Comparison of ENCODE assay signal across 19 cellular contexts in the genomic region with DNA sequence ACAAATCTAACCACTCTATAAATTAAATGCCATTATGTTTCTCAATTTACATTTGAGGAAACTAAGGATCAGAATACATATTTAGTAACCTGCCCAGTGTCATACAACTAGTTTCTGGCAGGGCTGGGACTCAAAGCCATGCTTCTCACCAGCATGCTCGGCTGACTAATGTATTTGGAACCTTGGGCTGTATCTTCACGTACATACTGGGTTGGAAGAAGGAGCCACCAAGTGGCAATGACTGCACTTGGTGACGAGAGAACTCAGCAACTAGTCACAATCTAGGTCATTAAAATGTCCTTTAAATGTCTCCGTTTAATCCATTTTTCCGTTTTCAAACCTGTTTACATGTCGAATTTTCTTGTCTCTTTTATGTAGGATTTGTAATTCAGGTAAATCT. TPM values are rescaled to one million over a fixed set of nuclear protein-coding genes. Genes with fewer than 3 reads are reported as not detected.
DNase-seq lines count a peak whose midpoint lies in the region; ATAC-seq, FAIRE-seq and TF ChIP-seq lines count a peak whose summit lies in the region.
"Had no signal": no experiment of that assay in that cellular context is flagged by ENCODE, and none has a peak within 500 bp of the region (broad histone marks: within the 10 kb centered on the region; RNA-seq: fewer than 3 reads in every experiment).

No MANE protein-coding gene starts in this region.

- TF ChIP-seq CTCF in BJ (IDR thresholded peaks at IDR 0.05; ENCODE audit: insufficient read depth, low read depth, low read length) (no peak), HFFc6 (IDR thresholded peaks at IDR 0.05) (peak; percentile 18; the same call in 1 of the 2 replicates)
- no peak for TF ChIP-seq CTCF in CD4-positive, alpha-beta T cell (IDR thresholded peaks at IDR 0.05)

- FAIRE-seq in small intestine (lab: Jason Lieb, UNC): no peak

- no peaks in the 10 kb centered on the region for H3K9me3 Mint-ChIP-seq in HFFc6
- H3K9me3 Mint-ChIP-seq in activated T-helper 17 cell treated with anti-CD3 and anti-CD28 coated beads, Interleukin-2, amount 50 U/mL, for 72 hours: no peaks in the 10 kb centered on the region
- H3K9me3 Mint-ChIP-seq in CD4-positive, alpha-beta T cell: peaks cover 4% of the 10 kb centered on the region
- H3K9me3 Mint-ChIP-seq: activated CD4-positive, alpha-beta T cell treated with anti-CD3 and anti-CD28 coated beads, Interleukin-2, amount 10 ng/mL, durations not matched to agents 7 days and 5 days; CD8-positive, alpha-beta T cell; stimulated activated naive CD8-positive, alpha-beta T cell treated with anti-CD3 and anti-CD28 coated beads, Interleukin-15, amount 100 ng/mL, for 72 hours had no signal

- H3K9ac ChIP-seq in adipocyte (ENCODE audit: low read length): no peak overlapping the region

- 47 to 70% (median 59%) methylated on average over 6 of the region's 6 CpGs for WGBS in small intestine, 3 donors

- CTCF ChIA-PET in BJ (lab: Yijun Ruan, JAX): interaction anchor here (0.6 kb wide), 1 partner anchor 18 kb away, joined by 3 read pairs; no protein-coding TSS in a partner anchor
- CTCF ChIA-PET in CD4-positive, alpha-beta T cell (lab: Charles Lee): no interaction called here

- H3K9me3 ChIP-seq in adipocyte (ENCODE audit: control insufficient read depth, low read length) (no peaks in the 10 kb centered on the region), small intestine (ENCODE audit: control insufficient read depth, low read depth) (no peaks in the 10 kb centered on the region)
- H3K9me3 ChIP-seq in CD4-positive, alpha-beta T cell (ENCODE audit: control insufficient read depth, low read length): no peaks in the 10 kb centered on the region
- H3K9me3 ChIP-seq: body of pancreas, neutrophil, sigmoid colon had no signal

- H3K4me3 Mint-ChIP-seq in HFFc6: no peak overlapping the region
- no peak overlapping the region for H3K4me3 Mint-ChIP-seq in activated T-helper 17 cell treated with anti-CD3 and anti-CD28 coated beads, Interleukin-2, amount 50 U/mL, for 72 hours
- H3K4me3 Mint-ChIP-seq in CD4-positive, alpha-beta T cell: no peak overlapping the region
- H3K4me3 Mint-ChIP-seq: activated CD4-positive, alpha-beta T cell treated with anti-CD3 and anti-CD28 coated beads, Interleukin-2, amount 10 ng/mL, durations not matched to agents 7 days and 5 days; activated T-cell treated with anti-CD3 and anti-CD28 coated beads, Interleukin-2, amount 50 U/mL, for 72 hours; CD8-positive, alpha-beta T cell; stimulated activated naive CD8-positive, alpha-beta T cell treated with anti-CD3 and anti-CD28 coated beads, Interleukin-15, amount 100 ng/mL, for 72 hours had no signal

- POLR2A ChIA-PET in BJ (lab: Charles Lee): no interaction called here
- POLR2A ChIA-PET in CD4-positive, alpha-beta T cell (lab: Charles Lee): interaction anchor here (0.7 kb wide), 1 partner anchor 14 kb away, joined by 3 read pairs; no protein-coding TSS in a partner anchor

- H3K36me3 ChIP-seq in BJ (ENCODE audit: control insufficient read depth, insufficient read depth, low read length): no peaks in the 10 kb centered on the region
- H3K36me3 ChIP-seq in adipocyte (ENCODE audit: control insufficient read depth, insufficient read depth, low read length, severe bottlenecking): no peaks in the 10 kb centered on the region
- H3K36me3 ChIP-seq in small intestine (ENCODE audit: control insufficient read depth in 2 of 2, insufficient read depth in 2 of 2, low read length in 2 of 2): no peaks in the 10 kb centered on the region
- H3K36me3 ChIP-seq: neutrophil, sigmoid colon had no signal

- no peaks in the 10 kb centered on the region for H3K36me3 Mint-ChIP-seq in HFFc6 (ENCODE audit: low read depth)
- H3K36me3 Mint-ChIP-seq in activated T-helper 17 cell treated with anti-CD3 and anti-CD28 coated beads, Interleukin-2, amount 50 U/mL, for 72 hours (ENCODE audit: low read depth): no peaks in the 10 kb centered on the region
- no peaks in the 10 kb centered on the region for H3K36me3 Mint-ChIP-seq in CD4-positive, alpha-beta T cell (ENCODE audit: low read depth)
- H3K36me3 Mint-ChIP-seq: CD8-positive, alpha-beta T cell had no signal

- DNase-seq in BJ (ENCODE audit: low read depth) (peak; percentile 4), HFFc6 (peak; percentile 29), adipocyte (ENCODE audit: low read depth) (peak; percentile 55), iPS DF 19.7 (ENCODE audit: low read depth, low spot score) (peak; percentile 5), small intestine (no peak)
- no peak for DNase-seq in CD4-positive, alpha-beta T cell
- DNase-seq: activated CD4-positive, alpha-beta T cell treated with anti-CD3 and anti-CD28 coated beads, Interleukin-2, amount 10 ng/mL, durations not matched to agents 7 days and 5 days; activated T-cell treated with anti-CD3 and anti-CD28 coated beads, Interleukin-2, amount 50 U/mL, for 72 hours; body of pancreas; CD8-positive, alpha-beta T cell; MM.1S; NCI-H2171 treated with DMSO at 0.1 percent for 48 hours; sigmoid colon; stimulated activated naive CD8-positive, alpha-beta T cell treated with anti-CD3 and anti-CD28 coated beads, Interleukin-15, amount 100 ng/mL, for 72 hours had no signal

- no peak for ATAC-seq in GM18498 (IDR thresholded peaks at IDR 0.05; ENCODE audit: unreplicated experiment)
- ATAC-seq in activated T-helper 17 cell treated with anti-CD3 and anti-CD28 coated beads, Interleukin-2, amount 50 U/mL, for 72 hours (replicated peaks): no peak
- ATAC-seq in CD4-positive, alpha-beta T cell (ENCODE audit: poor library complexity): no peak
- ATAC-seq: activated T-cell treated with anti-CD3 and anti-CD28 coated beads, Interleukin-2, amount 50 U/mL, for 72 hours; body of pancreas; CD8-positive, alpha-beta T cell; HCT116; stimulated activated naive CD8-positive, alpha-beta T cell treated with anti-CD3 and anti-CD28 coated beads, Interleukin-15, amount 100 ng/mL, for 72 hours had no signal

- H3K27me3 Mint-ChIP-seq in HFFc6 (ENCODE audit: insufficient read depth): no peaks in the 10 kb centered on the region
- H3K27me3 Mint-ChIP-seq in activated T-helper 17 cell treated with anti-CD3 and anti-CD28 coated beads, Interleukin-2, amount 50 U/mL, for 72 hours: no peaks in the 10 kb centered on the region
- H3K27me3 Mint-ChIP-seq in CD4-positive, alpha-beta T cell: no peaks in the 10 kb centered on the region
- H3K27me3 Mint-ChIP-seq: activated CD4-positive, alpha-beta T cell treated with anti-CD3 and anti-CD28 coated beads, Interleukin-2, amount 10 ng/mL, durations not matched to agents 7 days and 5 days; stimulated activated naive CD8-positive, alpha-beta T cell treated with anti-CD3 and anti-CD28 coated beads, Interleukin-15, amount 100 ng/mL, for 72 hours had no signal

- intact Hi-C loops in CD4-positive, alpha-beta T cell (cut with DNase I, micrococcal nuclease): no loop called here

- H3K27ac ChIP-seq in small intestine (ENCODE audit: low read depth in 1 of 2, low read length in 1 of 2): no peak overlapping the region
- no peak overlapping the region for H3K27ac ChIP-seq in CD4-positive, alpha-beta T cell (ENCODE audit: low read depth, low read length)
- H3K27ac ChIP-seq: body of pancreas, neutrophil, sigmoid colon had no signal

- peaks cover 22% of the 10 kb centered on the region; the same call in 1 of the 2 replicates for H3K4me1 Mint-ChIP-seq in HFFc6 (ENCODE audit: low read depth)
- H3K4me1 Mint-ChIP-seq in activated T-helper 17 cell treated with anti-CD3 and anti-CD28 coated beads, Interleukin-2, amount 50 U/mL, for 72 hours: no peaks in the 10 kb centered on the region
- H3K4me1 Mint-ChIP-seq in CD4-positive, alpha-beta T cell (ENCODE audit: low read depth): no peaks in the 10 kb centered on the region
- H3K4me1 Mint-ChIP-seq: activated CD4-positive, alpha-beta T cell treated with anti-CD3 and anti-CD28 coated beads, Interleukin-2, amount 10 ng/mL, durations not matched to agents 7 days and 5 days; stimulated activated naive CD8-positive, alpha-beta T cell treated with anti-CD3 and anti-CD28 coated beads, Interleukin-15, amount 100 ng/mL, for 72 hours had no signal

- no peak overlapping the region for H3K27ac Mint-ChIP-seq in HFFc6
- no peak overlapping the region for H3K27ac Mint-ChIP-seq in activated T-helper 17 cell treated with anti-CD3 and anti-CD28 coated beads, Interleukin-2, amount 50 U/mL, for 72 hours
- no peak overlapping the region for H3K27ac Mint-ChIP-seq in CD4-positive, alpha-beta T cell
- H3K27ac Mint-ChIP-seq: activated CD4-positive, alpha-beta T cell treated with anti-CD3 and anti-CD28 coated beads, Interleukin-2, amount 10 ng/mL, durations not matched to agents 7 days and 5 days; activated T-cell treated with anti-CD3 and anti-CD28 coated beads, Interleukin-2, amount 50 U/mL, for 72 hours; CD8-positive, alpha-beta T cell; stimulated activated naive CD8-positive, alpha-beta T cell treated with anti-CD3 and anti-CD28 coated beads, Interleukin-15, amount 100 ng/mL, for 72 hours had no signal

- H3K4me1 ChIP-seq in adipocyte (ENCODE audit: control insufficient read depth, insufficient read depth, low read length) (no peaks in the 10 kb centered on the region), small intestine (ENCODE audit: control insufficient read depth in 2 of 2, insufficient read depth in 1 of 2, low read depth in 1 of 2, low read length in 1 of 2) (no peaks in the 10 kb centered on the region)
- H3K4me1 ChIP-seq: body of pancreas had no signal

- H3K27me3 ChIP-seq in BJ (ENCODE audit: control insufficient read depth, insufficient read depth, low read length): no peaks in the 10 kb centered on the region
- H3K27me3 ChIP-seq in adipocyte (replicated peaks; ENCODE audit: control insufficient read depth, insufficient read depth, low read length): no peaks in the 10 kb centered on the region
- no peaks in the 10 kb centered on the region for H3K27me3 ChIP-seq in small intestine (ENCODE audit: control insufficient read depth in 2 of 2, insufficient read depth in 2 of 2, low read length in 2 of 2)
- no peaks in the 10 kb centered on the region for H3K27me3 ChIP-seq in CD4-positive, alpha-beta T cell (ENCODE audit: control insufficient read depth, insufficient read depth, low read length)
- H3K27me3 ChIP-seq: body of pancreas, neutrophil, sigmoid colon had no signal

- H3K4me3 ChIP-seq in BJ (ENCODE audit: low read depth, low read length) (no peak overlapping the region), adipocyte (ENCODE audit: low read length) (no peak overlapping the region), small intestine (ENCODE audit: low read depth in 1 of 2, low read length in 2 of 2) (no peak overlapping the region)
- H3K4me3 ChIP-seq: body of pancreas, sigmoid colon had no signal

RNA-seq across cellular contexts. Expression of a gene that starts 42.9 kb away (rescaled TPM):
- polyA plus RNA-seq in BJ (2011; rRNA removed) (27.0 and 30.1 TPM in 2 replicates), small intestine (under 1 TPM in 2 of 3 donors, not detected in 1; 0.27 to 0.49 TPM)
- polyA minus RNA-seq in BJ (2011; rRNA and poly(A)+ RNA removed): 37.1 and 38.7 TPM in 2 replicates
- 1 to 10 TPM; 1.1 to 4.5 (median 3.9) TPM for total RNA-seq in HFFc6 (2021; fragmentation: NEBNext Ultra II Directional; extraction: Animal tissue kit (Norgen Biotek cat#: 25700))
- not detected for total RNA-seq in activated T-helper 17 cell treated with anti-CD3 and anti-CD28 coated beads, Interleukin-2, amount 50 U/mL, for 72 hours
- total RNA-seq in CD4-positive, alpha-beta T cell: not detected
- total RNA-seq: activated CD4-positive, alpha-beta T cell treated with anti-CD3 and anti-CD28 coated beads, Interleukin-2, amount 10 ng/mL, durations not matched to agents 7 days and 5 days; activated T-cell treated with anti-CD3 and anti-CD28 coated beads, Interleukin-2, amount 50 U/mL, for 72 hours; body of pancreas; CD8-positive, alpha-beta T cell; T-helper 1 cell treated with Interleukin-12 subunit alpha and Interleukin-12 subunit beta and Interleukin-4 antibody, amounts not matched to agents 30 ng/mL and 1 ng/mL, for 36 hours had no signal

Comparison
In these comparisons a context has a peak if more than half of its experiments do, and no peak if none do; other contexts are left out.
1. DNase-seq: peak in BJ (single experiment), HFFc6 (single experiment), adipocyte (single experiment) and iPS DF 19.7 (single experiment); none in small intestine (single experiment) and CD4-positive, alpha-beta T cell (0 of 10).